Comparison of ENCODE assay signal across 1 cellular context in genomic region chr3:170322501-170323328, GRCh38.
TF ChIP-seq lines count a peak whose summit lies in the region.

No MANE protein-coding gene starts in this region.

TF ChIP-seq in GM23338, 12 proteins besides CTCF, POLR2A, EP300 and RAD21 (continued from another document):
- TF ChIP-seq ZNF462 (CRISPR knock-in tag; IDR thresholded peaks at IDR 0.05), result no peak
- no peak for TF ChIP-seq JUNB (IDR thresholded peaks at IDR 0.05; ENCODE audit: unreplicated experiment)
- no peak for TF ChIP-seq CREB1 (CRISPR knock-in tag; IDR thresholded peaks at IDR 0.05; ENCODE audit: low read depth)
- TF ChIP-seq EZH2phosphoT487 (IDR thresholded peaks at IDR 0.05; ENCODE audit: unreplicated experiment), result no peak
TF ChIP-seq in GM23338: peak in this region for 0.
